Comparison of ENCODE assay signal across 17 cellular contexts in genomic region chr4:53505947-53506346, GRCh38.
DNase-seq lines count a peak whose midpoint lies in the region; ATAC-seq and TF ChIP-seq lines count a peak whose summit lies in the region.
"Had no signal": no experiment of that assay in that cellular context is flagged by ENCODE, and none has a peak within 500 bp of the region (broad histone marks: within the 10 kb centered on the region; RNA-seq: fewer than 3 reads in every experiment).

No MANE protein-coding gene starts in this region.

- no peaks in the 10 kb centered on the region for H3K9me3 ChIP-seq in IMR-90 (ENCODE audit: control insufficient read depth, insufficient read depth, low read length)
- no peaks in the 10 kb centered on the region for H3K9me3 ChIP-seq in CD4-positive, alpha-beta memory T cell (ENCODE audit: control insufficient read depth in 1 of 2, low read length in 2 of 2)
- H3K9me3 ChIP-seq: colonic mucosa, esophagus squamous epithelium had no signal

- H3K27ac ChIP-seq in IMR-90 (ENCODE audit: insufficient read depth, low read length): no peak overlapping the region
- no peak overlapping the region for H3K27ac ChIP-seq in CD4-positive, alpha-beta memory T cell (ENCODE audit: low read depth, low read length)
- H3K27ac ChIP-seq: colonic mucosa, esophagus squamous epithelium had no signal

- TF ChIP-seq RAD21 in IMR-90 (IDR thresholded peaks at IDR 0.05; ENCODE audit: low read length): peak; percentile 45

- H2BK20ac ChIP-seq in IMR-90 (ENCODE audit: low read depth, low read length): no peak overlapping the region

- no peak overlapping the region for H4K5ac ChIP-seq in IMR-90 (ENCODE audit: low read depth, low read length)

- H3K4me1 ChIP-seq in IMR-90 (ENCODE audit: control insufficient read depth, insufficient read depth, low read length): peaks cover 6% of the 10 kb centered on the region
- no peaks in the 10 kb centered on the region for H3K4me1 ChIP-seq in CD4-positive, alpha-beta memory T cell (ENCODE audit: insufficient read depth, low read length)
- H3K4me1 ChIP-seq: colonic mucosa had no signal

- no TSS peak for BruUV-seq in IMR-90 (replicated peaks; lab: Mats Ljungman, UMichigan)

- H3K56ac ChIP-seq in IMR-90 (ENCODE audit: extremely low read depth, insufficient read depth, low read length): no peak overlapping the region

- H4K20me1 ChIP-seq in IMR-90 (ENCODE audit: insufficient read depth, low read length): no peaks in the 10 kb centered on the region

- in situ Hi-C loops in IMR-90 (cut with MboI; ENCODE audit: low sequenced_read_pairs) (no loop called here), astrocyte of the cerebellum (cut with HindIII; ENCODE audit: low sequenced_read_pairs) (no loop called here)

- H3K4me3 Mint-ChIP-seq in CD4-positive, alpha-beta memory T cell: no peak overlapping the region
- no peak overlapping the region for H3K4me3 Mint-ChIP-seq in activated T-cell treated with anti-CD3 and anti-CD28 coated beads, Interleukin-2, amount 50 U/mL, for 24 hours
- H3K4me3 Mint-ChIP-seq: activated naive CD8-positive, alpha-beta T cell treated with anti-CD3 and anti-CD28 coated beads, Interleukin-2, amount 10 ng/mL, durations not matched to agents 7 days and 5 days; CD4-positive, CD25-positive, alpha-beta regulatory T cell; stimulated activated naive B cell treated with anti-CD40 and anti-IgM and Interleukin-4, amounts not matched to agents 10 μg/mL and 1 μg/mL and 100 μg/mL, for 72 hours had no signal

- H4K8ac ChIP-seq in IMR-90 (ENCODE audit: low read depth in 2 of 2, low read length in 2 of 2): no peak overlapping the region

- WGBS in IMR-90 (ENCODE audit: extremely low coverage in 2 of 2, insufficient read length in 1 of 2), 2 experiments: 67% methylated on average over 1 of the region's 2 CpGs; no CpG with 5 or more reads in 1 of the 2 experiments

- no peaks in the 10 kb centered on the region for H3K36me3 Mint-ChIP-seq in CD4-positive, alpha-beta memory T cell
- H3K36me3 Mint-ChIP-seq in activated T-cell treated with anti-CD3 and anti-CD28 coated beads, Interleukin-2, amount 50 U/mL, for 24 hours (ENCODE audit: low read depth): no peaks in the 10 kb centered on the region
- H3K36me3 Mint-ChIP-seq: activated naive CD8-positive, alpha-beta T cell treated with anti-CD3 and anti-CD28 coated beads, Interleukin-2, amount 10 ng/mL, durations not matched to agents 7 days and 5 days; CD4-positive, CD25-positive, alpha-beta regulatory T cell; stimulated activated naive B cell treated with anti-CD40 and anti-IgM and Interleukin-4, amounts not matched to agents 10 μg/mL and 1 μg/mL and 100 μg/mL, for 72 hours had no signal

- no peak overlapping the region for H3K23ac ChIP-seq in IMR-90 (ENCODE audit: low read depth, low read length)

- H2AK9ac ChIP-seq in IMR-90 (replicated peaks; ENCODE audit: low read depth, low read length, poor library complexity): no peak overlapping the region

- peak overlapping the region; percentile 18; the same call in 1 of the 2 replicates for H2BK120ac ChIP-seq in IMR-90 (ENCODE audit: low read depth, low read length)

- peaks cover 5% of the 10 kb centered on the region; the same call in 1 of the 2 replicates for H3K9me1 ChIP-seq in IMR-90 (ENCODE audit: insufficient read depth, low read length)

- H4K91ac ChIP-seq in IMR-90 (ENCODE audit: insufficient read depth, low read depth, low read length): no peak overlapping the region

- peaks cover 3 to 7% of the 10 kb centered on the region in 2 donors for H3K27me3 Mint-ChIP-seq in CD4-positive, alpha-beta memory T cell
- H3K27me3 Mint-ChIP-seq in activated T-cell treated with anti-CD3 and anti-CD28 coated beads, Interleukin-2, amount 50 U/mL, for 24 hours: peaks cover 12% of the 10 kb centered on the region
- H3K27me3 Mint-ChIP-seq: stimulated activated naive B cell treated with anti-CD40 and anti-IgM and Interleukin-4, amounts not matched to agents 10 μg/mL and 1 μg/mL and 100 μg/mL, for 72 hours had no signal

- POLR2A ChIA-PET in BJ (lab: Charles Lee): no interaction called here
- POLR2A ChIA-PET in IMR-90 (lab: Charles Lee; ENCODE audit: unreplicated experiment): no interaction called here
- POLR2A ChIA-PET in CD4-positive, alpha-beta memory T cell (lab: Charles Lee; ENCODE audit: partially characterized antibody): no interaction called here

- H3K4me3 ChIP-seq in BJ (ENCODE audit: low read depth, low read length) (no peak overlapping the region), IMR-90 (ENCODE audit: insufficient read depth, low read depth, low read length) (no peak overlapping the region), astrocyte of the cerebellum (ENCODE audit: low read depth, low read length) (no peak overlapping the region), fibroblast of the aortic adventitia (ENCODE audit: low read depth, low read length) (no peak overlapping the region)
- H3K4me3 ChIP-seq in CD4-positive, alpha-beta memory T cell (ENCODE audit: low read length in 2 of 2): no peak overlapping the region
- H3K4me3 ChIP-seq: colonic mucosa, esophagus squamous epithelium had no signal

- no peak overlapping the region for H3K14ac ChIP-seq in IMR-90 (replicated peaks; ENCODE audit: low read depth, low read length)

- intact Hi-C loops in IMR-90 (cut with micrococcal nuclease): loop anchor here (5.0 kb wide), 1 partner anchor 51 kb away; no protein-coding TSS in a partner anchor
- intact Hi-C loops in CD4-positive, alpha-beta memory T cell (cut with micrococcal nuclease): no loop called here

- H3K9me3 Mint-ChIP-seq in CD4-positive, alpha-beta memory T cell: peaks cover 0 to 2% (median 0%) of the 10 kb centered on the region in 8 donors
- H3K9me3 Mint-ChIP-seq in activated T-cell treated with anti-CD3 and anti-CD28 coated beads, Interleukin-2, amount 50 U/mL, for 24 hours: no peaks in the 10 kb centered on the region
- H3K9me3 Mint-ChIP-seq: activated naive CD8-positive, alpha-beta T cell treated with anti-CD3 and anti-CD28 coated beads, Interleukin-2, amount 10 ng/mL, durations not matched to agents 7 days and 5 days; stimulated activated naive B cell treated with anti-CD40 and anti-IgM and Interleukin-4, amounts not matched to agents 10 μg/mL and 1 μg/mL and 100 μg/mL, for 72 hours had no signal

- H2AFZ ChIP-seq in IMR-90 (replicated peaks; ENCODE audit: low read length, poor library complexity): no peak overlapping the region

- TF ChIP-seq CTCF in BJ (IDR thresholded peaks at IDR 0.05; ENCODE audit: insufficient read depth, low read depth, low read length): 0 out of 2 replicates have a peak, but pooled peaks have one; percentile 25
- peak; percentile 47 for TF ChIP-seq CTCF in IMR-90 (conservative IDR thresholded peaks at IDR 0.05; ENCODE audit: low read depth, low read length)
- peak; percentile 21 for TF ChIP-seq CTCF in astrocyte of the cerebellum (IDR thresholded peaks at IDR 0.05; ENCODE audit: low read depth, low read length, missing control alignments)
- TF ChIP-seq CTCF in fibroblast of the aortic adventitia (IDR thresholded peaks at IDR 0.05; ENCODE audit: insufficient read depth, low read length): peak; percentile 35

- no peaks in the 10 kb centered on the region for H3K27me3 ChIP-seq in BJ (ENCODE audit: control insufficient read depth, insufficient read depth, low read length)
- no peaks in the 10 kb centered on the region for H3K27me3 ChIP-seq in IMR-90 (ENCODE audit: control insufficient read depth, insufficient read depth, low read length)
- no peaks in the 10 kb centered on the region for H3K27me3 ChIP-seq in CD4-positive, alpha-beta memory T cell (ENCODE audit: insufficient read depth, low read length)
- H3K27me3 ChIP-seq: colonic mucosa, esophagus squamous epithelium had no signal

- H2AK5ac ChIP-seq in IMR-90 (ENCODE audit: low read depth, low read length): no peak overlapping the region; the same call in 1 of the 2 replicates

- no peak overlapping the region for H2BK5ac ChIP-seq in IMR-90 (ENCODE audit: low read depth, low read length, poor library complexity, severe bottlenecking)

- 0 out of 4 replicates have a peak, but pooled peaks cover 0 to 3% of the 10 kb centered on the region in 2 experiments for H3K79me1 ChIP-seq in IMR-90 (ENCODE audit: low read depth in 1 of 2, low read length in 2 of 2)

- H3K4me1 Mint-ChIP-seq in CD4-positive, alpha-beta memory T cell: no peaks in the 10 kb centered on the region
- H3K4me1 Mint-ChIP-seq in activated T-cell treated with anti-CD3 and anti-CD28 coated beads, Interleukin-2, amount 50 U/mL, for 24 hours (ENCODE audit: low read depth): no peaks in the 10 kb centered on the region
- H3K4me1 Mint-ChIP-seq: activated naive CD8-positive, alpha-beta T cell treated with anti-CD3 and anti-CD28 coated beads, Interleukin-2, amount 10 ng/mL, durations not matched to agents 7 days and 5 days; CD4-positive, CD25-positive, alpha-beta regulatory T cell; stimulated activated naive B cell treated with anti-CD40 and anti-IgM and Interleukin-4, amounts not matched to agents 10 μg/mL and 1 μg/mL and 100 μg/mL, for 72 hours had no signal

- no peak overlapping the region for H3K9ac ChIP-seq in IMR-90 (ENCODE audit: low read depth, low read length)

- dilution Hi-C loops in IMR-90 (cut with HindIII; ENCODE audit: low sequenced_read_pairs, unreplicated experiment): no loop called here

- H3K36me3 ChIP-seq in BJ (ENCODE audit: control insufficient read depth, insufficient read depth, low read length) (no peaks in the 10 kb centered on the region), IMR-90 (ENCODE audit: control insufficient read depth, insufficient read depth, low read length) (no peaks in the 10 kb centered on the region)
- no peaks in the 10 kb centered on the region for H3K36me3 ChIP-seq in CD4-positive, alpha-beta memory T cell (ENCODE audit: insufficient read depth, low read length)
- H3K36me3 ChIP-seq: colonic mucosa had no signal

- H3K18ac ChIP-seq in IMR-90 (ENCODE audit: low read depth, low read length): no peak overlapping the region

- no peak overlapping the region for H3K4me2 ChIP-seq in IMR-90 (ENCODE audit: low read depth, low read length)

- H2BK15ac ChIP-seq in IMR-90 (ENCODE audit: low read depth, low read length): peak overlapping the region; percentile 28; the same call in 1 of the 3 replicates

- TF ChIP-seq POLR2A in IMR-90 (IDR thresholded peaks at IDR 0.05; ENCODE audit: low read depth, low read length) (no peak), GM18505 (IDR thresholded peaks at IDR 0.05; ENCODE audit: borderline replicate concordance, extremely low read depth, insufficient read depth, insufficient read length) (no peak)

- CTCF ChIA-PET in BJ (lab: Yijun Ruan, JAX): interaction anchor here (0.8 to 1.3 kb wide), 6 partner anchors 8 to 400 kb away, joined by 3 to 4 read pairs (median 3); no protein-coding TSS in a partner anchor
- CTCF ChIA-PET in IMR-90 (lab: Yijun Ruan, JAX): interaction anchor here (0.6 to 1.3 kb wide), 3 partner anchors 15 to 207 kb away, joined by 3 to 6 read pairs (median 3); no protein-coding TSS in a partner anchor
- CTCF ChIA-PET in CD4-positive, alpha-beta memory T cell (lab: Charles Lee; ENCODE audit: partially characterized antibody): no interaction called here

- H3K4ac ChIP-seq in IMR-90 (ENCODE audit: low read depth, low read length): no peak overlapping the region

- no peak overlapping the region for H3K27ac Mint-ChIP-seq in CD4-positive, alpha-beta memory T cell
- H3K27ac Mint-ChIP-seq in activated T-cell treated with anti-CD3 and anti-CD28 coated beads, Interleukin-2, amount 50 U/mL, for 24 hours: no peak overlapping the region
- H3K27ac Mint-ChIP-seq: activated naive CD8-positive, alpha-beta T cell treated with anti-CD3 and anti-CD28 coated beads, Interleukin-2, amount 10 ng/mL, durations not matched to agents 7 days and 5 days; CD4-positive, CD25-positive, alpha-beta regulatory T cell; stimulated activated naive B cell treated with anti-CD40 and anti-IgM and Interleukin-4, amounts not matched to agents 10 μg/mL and 1 μg/mL and 100 μg/mL, for 72 hours had no signal

- no peak for ATAC-seq in IMR-90 (ENCODE audit: low read depth)
- no peak for ATAC-seq in GM21367 (IDR thresholded peaks at IDR 0.05; ENCODE audit: unreplicated experiment)
- no peak for ATAC-seq in GM18505 (IDR thresholded peaks at IDR 0.05; ENCODE audit: unreplicated experiment)
- ATAC-seq: stimulated activated naive B cell treated with anti-CD40 and anti-IgM and Interleukin-4, amounts not matched to agents 10 μg/mL and 1 μg/mL and 100 μg/mL, for 72 hours had no signal

- DNase-seq in BJ (ENCODE audit: low read depth): no peak
- peak; percentile 30 for DNase-seq in IMR-90
- no peak for DNase-seq in astrocyte of the cerebellum (ENCODE audit: low read depth)
- DNase-seq in fibroblast of the aortic adventitia (ENCODE audit: low read depth): peak; percentile 35
- no peak for DNase-seq in CD4-positive, alpha-beta memory T cell
- DNase-seq in activated T-cell treated with anti-CD3 and anti-CD28 coated beads, Interleukin-2, amount 50 U/mL, for 24 hours: no peak
- DNase-seq: activated naive CD8-positive, alpha-beta T cell treated with anti-CD3 and anti-CD28 coated beads, Interleukin-2, amount 10 ng/mL, durations not matched to agents 7 days and 5 days; activated T-cell treated with anti-CD3 and anti-CD28 coated beads for 4 hours; CD4-positive, CD25-positive, alpha-beta regulatory T cell; colonic mucosa; esophagus squamous epithelium; midbrain; NCI-H2171 treated with DMSO at 0.1 percent for 48 hours; occipital lobe; stimulated activated naive B cell treated with anti-CD40 and anti-IgM and Interleukin-4, amounts not matched to agents 10 μg/mL and 1 μg/mL and 100 μg/mL, for 72 hours had no signal

Comparison
In these comparisons a context has a peak if more than half of its experiments do, and no peak if none do; other contexts are left out.
1. DNase-seq: peak in IMR-90 (single experiment) and fibroblast of the aortic adventitia (single experiment); none in BJ (single experiment), astrocyte of the cerebellum (single experiment), CD4-positive, alpha-beta memory T cell (0 of 5) and activated T-cell treated with anti-CD3 and anti-CD28 coated beads, Interleukin-2, amount 50 U/mL, for 24 hours (single experiment).
2. Peak in every context shown above with its lines, with median percentiles within 50 percentile points of each other: CTCF ChIP-seq.